In the genomic region with DNA sequence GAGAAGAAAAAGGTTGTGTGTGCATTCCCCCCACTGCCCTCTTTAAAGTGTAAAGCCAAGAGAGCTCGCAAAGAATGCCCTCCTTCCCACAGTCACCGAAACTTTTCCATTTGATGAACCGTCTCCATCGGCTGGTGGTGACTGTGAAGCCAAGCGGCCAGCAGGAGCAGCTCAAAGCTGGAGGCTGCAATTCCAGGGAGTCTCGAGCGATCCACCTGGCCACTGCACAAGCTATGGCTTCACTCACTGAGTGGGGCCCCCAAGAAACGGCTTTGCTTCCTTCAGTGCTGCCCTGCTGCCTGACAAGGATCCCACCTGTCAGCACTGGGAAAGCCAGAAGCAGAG, we compare ENCODE assay signal across 11 cellular contexts.
"Had no signal": no experiment of that assay in that cellular context is flagged by ENCODE, and none has a peak within 500 bp of the region (broad histone marks: within the 10 kb centered on the region; RNA-seq: fewer than 3 reads in every experiment).

No MANE protein-coding gene starts in this region.

- H3K27ac Mint-ChIP-seq: activated naive CD4-positive, alpha-beta T cell treated with anti-CD3 and anti-CD28 coated beads, Interleukin-2, amount 50 U/mL, for 24 hours; T-helper 2 cell treated with Interferon-gamma antibody and Interleukin-4, amounts not matched to agents 5 μg/mL and 100 μg/mL, for 36 hours had no signal

- H3K9me3 Mint-ChIP-seq: activated CD4-positive, alpha-beta memory T cell treated with anti-CD3 and anti-CD28 coated beads for 36 hours; activated naive CD4-positive, alpha-beta T cell treated with anti-CD3 and anti-CD28 coated beads, Interleukin-2, amount 50 U/mL, for 24 hours; T-helper 2 cell treated with Interferon-gamma antibody and Interleukin-4, amounts not matched to agents 5 μg/mL and 100 μg/mL, for 36 hours had no signal

- H3K27me3 Mint-ChIP-seq: activated naive CD4-positive, alpha-beta T cell treated with anti-CD3 and anti-CD28 coated beads, Interleukin-2, amount 50 U/mL, for 24 hours had no signal

- H3K27me3 ChIP-seq: brain microvascular endothelial cell, neutrophil, upper lobe of left lung had no signal

- H3K36me3 ChIP-seq: brain microvascular endothelial cell, neutrophil, upper lobe of left lung had no signal

- H3K4me3 Mint-ChIP-seq: activated CD4-positive, alpha-beta memory T cell treated with anti-CD3 and anti-CD28 coated beads for 36 hours; activated naive CD4-positive, alpha-beta T cell treated with anti-CD3 and anti-CD28 coated beads, Interleukin-2, amount 50 U/mL, for 24 hours had no signal

- DNase-seq: activated CD4-positive, alpha-beta memory T cell treated with anti-CD3 and anti-CD28 coated beads for 36 hours; activated CD4-positive, CD25-positive, alpha-beta regulatory T cell treated with anti-CD3 and anti-CD28 coated beads, Interleukin-2, amount 50 U/mL, for 72 hours; activated CD8-positive, alpha-beta memory T cell treated with anti-CD3 and anti-CD28 coated beads, Interleukin-2, amount 50 U/mL, for 4 hours; activated effector memory CD4-positive, alpha-beta T cell treated with Interleukin-2 at 50 U/mL for 16 hours; brain microvascular endothelial cell; hypothalamus; upper lobe of left lung had no signal

- H3K9me3 ChIP-seq: neutrophil, upper lobe of left lung had no signal

- H3K4me3 ChIP-seq: skin epidermis, upper lobe of left lung had no signal

- H3K27ac ChIP-seq: brain microvascular endothelial cell, neutrophil, skin epidermis, upper lobe of left lung had no signal

- H3K36me3 Mint-ChIP-seq: activated CD4-positive, alpha-beta memory T cell treated with anti-CD3 and anti-CD28 coated beads for 36 hours; activated naive CD4-positive, alpha-beta T cell treated with anti-CD3 and anti-CD28 coated beads, Interleukin-2, amount 50 U/mL, for 24 hours had no signal
